ENCODE assay signal across 8 cellular contexts in genomic region chr3:13420817-13421755, GRCh38.
DNase-seq lines count a peak whose midpoint lies in the region; ATAC-seq lines count a peak whose summit lies in the region.

No MANE protein-coding gene starts in this region.

- peak overlapping the region; percentile 5 for H3K4me3 ChIP-seq in iPS-11a (ENCODE audit: low read depth, low read length)

- ATAC-seq in GM19395 (IDR thresholded peaks at IDR 0.05; ENCODE audit: unreplicated experiment), result peak; percentile 45
- no peak for ATAC-seq in HG03378 (IDR thresholded peaks at IDR 0.05; ENCODE audit: unreplicated experiment)

- DNase-seq in NCI-H510A (lab: John Stamatoyannopoulos, UW) (peak; percentile 54), activated T-cell treated with anti-CD3 and anti-CD28 coated beads for 4 hours (peak; percentile 62), HK-2 (ENCODE audit: unreplicated experiment) (no peak), NCI-H1092 treated with DMSO at 0.1 percent for 48 hours (lab: John Stamatoyannopoulos, UW) (no peak)
- peak; percentile 65 to 71 for DNase-seq in stimulated activated CD4-positive, alpha-beta T cell treated with anti-CD3 and anti-CD28 coated beads, Interleukin-4, amount 100 ng/mL, for 48 hours (ENCODE audit: low read depth in 2 of 2)

Comparison
In these comparisons a context has a peak if more than half of its experiments do, and no peak if none do; other contexts are left out.
1. DNase-seq: peak in NCI-H510A (single experiment), activated T-cell treated with anti-CD3 and anti-CD28 coated beads for 4 hours (single experiment) and stimulated activated CD4-positive, alpha-beta T cell treated with anti-CD3 and anti-CD28 coated beads, Interleukin-4, amount 100 ng/mL, for 48 hours (2 of 2); none in HK-2 (single experiment) and NCI-H1092 treated with DMSO at 0.1 percent for 48 hours (single experiment).